8 cellular contexts compared by ENCODE assay signal in genomic region chr10:30455816-30456215, GRCh38. TPM values are rescaled to one million over a fixed set of nuclear protein-coding genes. Genes with fewer than 3 reads are reported as not detected.
DNase-seq lines count a peak whose midpoint lies in the region; ATAC-seq and TF ChIP-seq lines count a peak whose summit lies in the region.

No MANE protein-coding gene starts in this region.

- ATAC-seq in heart right ventricle (peak in 2 of 8 donors; percentile 20 to 27), HG03469 (IDR thresholded peaks at IDR 0.05; ENCODE audit: unreplicated experiment) (no peak)

- H3K4me1 ChIP-seq in heart right ventricle (peaks cover 16 to 75% (median 38%) of the 10 kb centered on the region in 9 donors), uterus (peaks cover 10 to 13% of the 10 kb centered on the region in 2 donors)

- no peaks in the 10 kb centered on the region for H3K27me3 Mint-ChIP-seq in IgD-negative memory B cell

- H3K4me3 ChIP-seq in heart right ventricle = peak overlapping the region in 2 of 10 donors; percentile 8 to 9
- no peak overlapping the region for H3K4me3 ChIP-seq in uterus

- H3K4me3 Mint-ChIP-seq in IgD-negative memory B cell = peak overlapping the region; percentile 47 to 87 (median 72)

- TF ChIP-seq CTCF in heart right ventricle (IDR thresholded peaks at IDR 0.05) (no peak), uterus (IDR thresholded peaks at IDR 0.05) (no peak)

- no peaks in the 10 kb centered on the region for H3K9me3 ChIP-seq in heart right ventricle
- H3K9me3 ChIP-seq in uterus = no peaks in the 10 kb centered on the region

- peaks cover 25 to 28% (median 27%) of the 10 kb centered on the region in 3 donors for H3K4me1 Mint-ChIP-seq in IgD-negative memory B cell

- H3K9me3 Mint-ChIP-seq in IgD-negative memory B cell = no peaks in the 10 kb centered on the region

- intact Hi-C loops in heart right ventricle (cut with DNase I) = loop anchor here in 1 of 10 donors (5.0 kb wide), 1 partner anchor 39 kb away; no protein-coding TSS in a partner anchor
- intact Hi-C loops in uterus (cut with DNase I; ENCODE audit: low total_unique reads) = no loop called here

- H3K36me3 ChIP-seq in heart right ventricle (peaks cover 0 to 91% (median 28%) of the 10 kb centered on the region in 9 donors), uterus (no peaks in the 10 kb centered on the region)

- peak; percentile 5 for DNase-seq in activated naive CD4-positive, alpha-beta T cell treated with Interleukin-2 at 50 U/mL for 16 hours
- DNase-seq in activated naive CD4-positive, alpha-beta T cell treated with anti-CD3 and anti-CD28 coated beads, Interleukin-2, amount 50 U/mL, for 16 hours = no peak
- no peak for DNase-seq in heart right ventricle
- peak in 1 of 2 donors; percentile 31 for DNase-seq in uterus
- no peak for DNase-seq in stimulated activated CD4-positive, alpha-beta T cell treated with anti-CD3 and anti-CD28 coated beads, Interleukin-4, amount 100 ng/mL, for 1 hour
- DNase-seq in SHP77 treated with DMSO at 0.1 percent for 48 hours (lab: John Stamatoyannopoulos, UW) = no peak

- H3K27me3 ChIP-seq in heart right ventricle (no peaks in the 10 kb centered on the region), uterus (no peaks in the 10 kb centered on the region)

- peaks cover 8% of the 10 kb centered on the region for H3K36me3 Mint-ChIP-seq in IgD-negative memory B cell

- peak overlapping the region; percentile 63 to 86 (median 85) for H3K27ac Mint-ChIP-seq in IgD-negative memory B cell

- WGBS in heart right ventricle, 2 donors = 60 to 67% methylated on average over 4 of the region's 4 CpGs

- TF ChIP-seq POLR2A in uterus (IDR thresholded peaks at IDR 0.05) = no peak

- H3K27ac ChIP-seq in heart right ventricle (peak overlapping the region; percentile 15 to 88 (median 74)), uterus (peak overlapping the region; percentile 82 to 95)

RNA-seq across cellular contexts. Expression of gene MAP3K8, which starts 21.8 kb away (rescaled TPM):
- polyA plus RNA-seq in IgD-negative memory B cell (40.0 TPM), heart right ventricle (10 to 100 TPM in 1 of 2 donors, 1 to 10 TPM in 1; 3.8 to 14.0 TPM)
- total RNA-seq in heart right ventricle (10 to 100 TPM in 3 of 10 donors, 1 to 10 TPM in 7; 2.7 to 19.2 (median 6.9) TPM), uterus (10 to 100 TPM; 13.3 to 63.0 (median 24.4) TPM)
